Comparison of ENCODE assay signal across 9 cellular contexts in genomic region chr10:5551531-5552375, GRCh38. TPM values are rescaled to one million over a fixed set of nuclear protein-coding genes. Genes with fewer than 3 reads are reported as not detected.
DNase-seq lines count a peak whose midpoint lies in the region; ATAC-seq and TF ChIP-seq lines count a peak whose summit lies in the region.
"Had no signal": no experiment of that assay in that cellular context is flagged by ENCODE, and none has a peak within 500 bp of the region (broad histone marks: within the 10 kb centered on the region; RNA-seq: fewer than 3 reads in every experiment).

No MANE protein-coding gene starts in this region.

- H3K79me2 ChIP-seq in MM.1S (ENCODE audit: low read length), result no peaks in the 10 kb centered on the region

- H3K4me1 Mint-ChIP-seq in CD8-positive, alpha-beta memory T cell, result peaks cover 14 to 20% (median 19%) of the 10 kb centered on the region in 3 donors
- peaks cover 29% of the 10 kb centered on the region for H3K4me1 Mint-ChIP-seq in activated naive CD4-positive, alpha-beta T cell treated with anti-CD3 and anti-CD28 coated beads, Interleukin-2, amount 10 ng/mL, durations not matched to agents 7 days and 5 days

- H3K27ac ChIP-seq in CD8-positive, alpha-beta memory T cell (ENCODE audit: low read depth, low read length), result peak overlapping the region; percentile 35
- H3K27ac ChIP-seq in MM.1S (ENCODE audit: low read length), result no peak overlapping the region
- no peak overlapping the region for H3K27ac ChIP-seq in psoas muscle
- H3K27ac ChIP-seq: neutrophil had no signal

- H3K4me3 Mint-ChIP-seq in CD8-positive, alpha-beta memory T cell, result peak overlapping the region in 3 of 7 donors; percentile 14 to 56 (median 50)
- no peak overlapping the region for H3K4me3 Mint-ChIP-seq in activated naive CD4-positive, alpha-beta T cell treated with anti-CD3 and anti-CD28 coated beads, Interleukin-2, amount 10 ng/mL, durations not matched to agents 7 days and 5 days

- peak overlapping the region; percentile 22 for H3K4me3 ChIP-seq in CD8-positive, alpha-beta memory T cell (ENCODE audit: low read length)
- no peak overlapping the region for H3K4me3 ChIP-seq in MM.1S (ENCODE audit: low read length)
- no peak overlapping the region for H3K4me3 ChIP-seq in psoas muscle

- H3K9me3 Mint-ChIP-seq in CD8-positive, alpha-beta memory T cell, result no peaks in the 10 kb centered on the region
- H3K9me3 Mint-ChIP-seq in activated naive CD4-positive, alpha-beta T cell treated with anti-CD3 and anti-CD28 coated beads, Interleukin-2, amount 10 ng/mL, durations not matched to agents 7 days and 5 days, result no peaks in the 10 kb centered on the region

- H3K36me3 Mint-ChIP-seq in CD8-positive, alpha-beta memory T cell, result no peaks in the 10 kb centered on the region
- no peaks in the 10 kb centered on the region for H3K36me3 Mint-ChIP-seq in activated naive CD4-positive, alpha-beta T cell treated with anti-CD3 and anti-CD28 coated beads, Interleukin-2, amount 10 ng/mL, durations not matched to agents 7 days and 5 days

- peak overlapping the region in 3 of 8 donors; percentile 6 to 65 (median 33) for H3K27ac Mint-ChIP-seq in CD8-positive, alpha-beta memory T cell
- H3K27ac Mint-ChIP-seq in activated naive CD4-positive, alpha-beta T cell treated with anti-CD3 and anti-CD28 coated beads, Interleukin-2, amount 10 ng/mL, durations not matched to agents 7 days and 5 days, result peak overlapping the region; percentile 63

- no peaks in the 10 kb centered on the region for H3K9me3 ChIP-seq in CD8-positive, alpha-beta memory T cell (ENCODE audit: low read length)
- H3K9me3 ChIP-seq in MM.1S (replicated peaks; ENCODE audit: insufficient read depth, low read length), result no peaks in the 10 kb centered on the region
- H3K9me3 ChIP-seq in psoas muscle, result no peaks in the 10 kb centered on the region
- H3K9me3 ChIP-seq: neutrophil had no signal

- H3K4me1 ChIP-seq in CD8-positive, alpha-beta memory T cell (ENCODE audit: insufficient read depth, low read length), result peaks cover 46% of the 10 kb centered on the region
- peaks cover 12% of the 10 kb centered on the region for H3K4me1 ChIP-seq in MM.1S (ENCODE audit: low read length)
- no peaks in the 10 kb centered on the region for H3K4me1 ChIP-seq in psoas muscle

- POLR2A ChIA-PET in CD8-positive, alpha-beta memory T cell (lab: Charles Lee), result interaction anchor here (1.2 kb wide), 1 partner anchor 11 kb away, joined by 3 read pairs; no protein-coding TSS in a partner anchor

- H3K4me2 ChIP-seq in MM.1S (ENCODE audit: low read depth, low read length), result no peak overlapping the region

- H3K27me3 Mint-ChIP-seq in CD8-positive, alpha-beta memory T cell, result peaks cover 3 to 4% of the 10 kb centered on the region in 2 donors
- peaks cover 28% of the 10 kb centered on the region for H3K27me3 Mint-ChIP-seq in activated naive CD4-positive, alpha-beta T cell treated with anti-CD3 and anti-CD28 coated beads, Interleukin-2, amount 10 ng/mL, durations not matched to agents 7 days and 5 days

- TF ChIP-seq CTCF in MM.1S (IDR thresholded peaks at IDR 0.05; ENCODE audit: low read length) (no peak), psoas muscle (IDR thresholded peaks at IDR 0.05) (no peak)

- H3K9me2 ChIP-seq in MM.1S (replicated peaks; ENCODE audit: insufficient read depth, low read length), result no peaks in the 10 kb centered on the region

- CTCF ChIA-PET in CD8-positive, alpha-beta memory T cell (lab: Charles Lee), result interaction anchor here (0.9 kb wide), 1 partner anchor 71 kb away, joined by 3 read pairs; no protein-coding TSS in a partner anchor
- CTCF ChIA-PET in activated naive CD4-positive, alpha-beta T cell treated with anti-CD3 and anti-CD28 coated beads, Interleukin-2, amount 10 ng/mL, durations not matched to agents 7 days and 5 days (lab: Charles Lee), result interaction anchor here (1.5 to 3.6 kb wide), 2 partner anchors 38 to 71 kb away, joined by 4 to 13 read pairs; no protein-coding TSS in a partner anchor

- intact Hi-C loops in psoas muscle (cut with DNase I), result no loop called here

- peak in 1 of 5 donors; percentile 38 for DNase-seq in CD8-positive, alpha-beta memory T cell
- DNase-seq in MM.1S (peak; percentile 41), psoas muscle (peak; percentile 5 to 24), NCI-H526 treated with DMSO at 0.1 percent for 48 hours (lab: John Stamatoyannopoulos, UW) (no peak), amygdala (lab: John Stamatoyannopoulos, UW) (no peak)
- DNase-seq in activated naive CD4-positive, alpha-beta T cell treated with anti-CD3 and anti-CD28 coated beads, Interleukin-2, amount 10 ng/mL, durations not matched to agents 7 days and 5 days, result peak; percentile 46
- no peak for DNase-seq in effector CD4-positive, alpha-beta T cell

- 86 to 94% (median 89%) methylated on average over 15 of the region's 15 CpGs for WGBS in psoas muscle, 3 donors

- no peaks in the 10 kb centered on the region for H3K36me3 ChIP-seq in CD8-positive, alpha-beta memory T cell (ENCODE audit: insufficient read depth, low read length)
- H3K36me3 ChIP-seq in MM.1S (replicated peaks; ENCODE audit: insufficient read depth, low read length) (no peaks in the 10 kb centered on the region), psoas muscle (ENCODE audit: insufficient read depth in 1 of 2, low read depth in 1 of 2) (no peaks in the 10 kb centered on the region)
- H3K36me3 ChIP-seq: neutrophil had no signal

- H3K9ac ChIP-seq in MM.1S (ENCODE audit: low read length), result no peak overlapping the region

- H4K20me1 ChIP-seq in MM.1S (ENCODE audit: insufficient read depth, low read length), result no peaks in the 10 kb centered on the region

- H3F3A ChIP-seq in MM.1S (ENCODE audit: insufficient read depth, low read length), result no peaks in the 10 kb centered on the region

- no peak for ATAC-seq in psoas muscle
- ATAC-seq in HG02763 (IDR thresholded peaks at IDR 0.05; ENCODE audit: unreplicated experiment), result no peak

- no peaks in the 10 kb centered on the region for H3K27me3 ChIP-seq in CD8-positive, alpha-beta memory T cell (ENCODE audit: insufficient read depth, low read length, poor library complexity, severe bottlenecking)
- no peaks in the 10 kb centered on the region for H3K27me3 ChIP-seq in MM.1S (replicated peaks; ENCODE audit: insufficient read depth, low read length)
- no peaks in the 10 kb centered on the region for H3K27me3 ChIP-seq in psoas muscle (ENCODE audit: insufficient read depth in 3 of 3, low read length in 2 of 3)
- H3K27me3 ChIP-seq: neutrophil had no signal

- no peak overlapping the region for H2AFZ ChIP-seq in MM.1S (ENCODE audit: low read length)

RNA-seq across cellular contexts. Expression of gene CALML3, which starts 27.0 kb away (rescaled TPM):
- total RNA-seq in CD8-positive, alpha-beta memory T cell, result not detected
- not detected for polyA plus RNA-seq in CD8-positive, alpha-beta memory T cell
- total RNA-seq in psoas muscle, result not detected
- under 1 TPM in 1 of 3 donors, not detected in 2; 0.03 TPM for polyA plus RNA-seq in psoas muscle

RNA-seq across cellular contexts. Expression of gene CALML5, which starts 52.4 kb away (rescaled TPM):
- total RNA-seq in CD8-positive, alpha-beta memory T cell, result not detected
- not detected for polyA plus RNA-seq in CD8-positive, alpha-beta memory T cell
- not detected for total RNA-seq in psoas muscle
- not detected for polyA plus RNA-seq in psoas muscle

Comparison
In these comparisons a context has a peak if more than half of its experiments do, and no peak if none do; other contexts are left out.
1. DNase-seq: peak in MM.1S (single experiment), activated naive CD4-positive, alpha-beta T cell treated with anti-CD3 and anti-CD28 coated beads, Interleukin-2, amount 10 ng/mL, durations not matched to agents 7 days and 5 days (single experiment) and psoas muscle (2 of 2); none in effector CD4-positive, alpha-beta T cell (single experiment), NCI-H526 treated with DMSO at 0.1 percent for 48 hours (single experiment) and amygdala (0 of 56).